In the genomic region with DNA sequence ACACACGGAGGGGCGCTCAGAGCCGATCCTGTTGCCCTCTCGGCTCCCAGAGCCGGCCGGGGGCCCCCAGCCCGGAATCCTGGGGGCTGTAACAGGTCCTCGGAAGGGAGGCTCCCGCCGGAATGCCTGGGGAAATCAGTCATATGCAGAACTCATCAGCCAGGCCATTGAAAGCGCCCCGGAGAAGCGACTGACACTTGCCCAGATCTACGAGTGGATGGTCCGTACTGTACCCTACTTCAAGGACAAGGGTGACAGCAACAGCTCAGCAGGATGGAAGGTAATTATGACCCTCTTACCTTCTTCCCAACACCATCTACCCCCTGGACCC, we compare ENCODE assay signal across 8 cellular contexts. TPM values are rescaled to one million over a fixed set of nuclear protein-coding genes. Genes with fewer than 3 reads are reported as not detected.
DNase-seq lines count a peak whose midpoint lies in the region; ATAC-seq and TF ChIP-seq lines count a peak whose summit lies in the region.

No MANE protein-coding gene starts in this region.

- no peaks in the 10 kb centered on the region for H3K4me1 ChIP-seq in lung (ENCODE audit: control insufficient read depth in 2 of 2, insufficient read depth in 2 of 2, low read length in 2 of 2)
- H3K4me1 ChIP-seq in transverse colon, result peaks cover 7 to 23% (median 10%) of the 10 kb centered on the region in 4 donors

- no peaks in the 10 kb centered on the region for H3K9me3 Mint-ChIP-seq in activated T-cell treated with anti-CD3 and anti-CD28 coated beads, Interleukin-2, amount 50 U/mL, for 24 hours
- H3K9me3 Mint-ChIP-seq in brain, result peaks cover 0 to 5% (median 0%) of the 10 kb centered on the region in 5 experiments

- peaks cover 30% of the 10 kb centered on the region for H3K27me3 Mint-ChIP-seq in activated T-cell treated with anti-CD3 and anti-CD28 coated beads, Interleukin-2, amount 50 U/mL, for 24 hours
- peaks cover 21% of the 10 kb centered on the region for H3K27me3 Mint-ChIP-seq in brain

- H3K36me3 ChIP-seq in lung (ENCODE audit: control insufficient read depth in 2 of 2, insufficient read depth in 2 of 2, low read length in 2 of 2), result no peaks in the 10 kb centered on the region
- H3K36me3 ChIP-seq in transverse colon, result no peaks in the 10 kb centered on the region

- H3K27ac ChIP-seq in lung (ENCODE audit: low read depth in 1 of 2, low read length in 1 of 2) (peak overlapping the region in 1 of 2 donors; percentile 81), transverse colon (peak overlapping the region; percentile 66 to 83 (median 79))

- H3K9me3 ChIP-seq in lung (ENCODE audit: control insufficient read depth in 2 of 2, insufficient read depth in 1 of 2, low read length in 1 of 2), result peaks cover 0 to 2% of the 10 kb centered on the region in 2 donors
- no peaks in the 10 kb centered on the region for H3K9me3 ChIP-seq in transverse colon

- H3K27ac Mint-ChIP-seq in activated T-cell treated with anti-CD3 and anti-CD28 coated beads, Interleukin-2, amount 50 U/mL, for 24 hours, result no peak overlapping the region
- no peak overlapping the region for H3K27ac Mint-ChIP-seq in brain

- no peak for ATAC-seq in lung (ENCODE audit: insufficient read depth, low FRiP score)

- no peak for TF ChIP-seq EP300 in transverse colon (IDR thresholded peaks at IDR 0.05; ENCODE audit: low read depth)

- in situ Hi-C loops in transverse colon (cut with MboI; ENCODE audit: low pct_ligation_motif_present in 1 of 4, low pct_unique_long_range_greater_than_20kb in 1 of 4, low sequenced_read_pairs in 3 of 4), result loop anchor here in 1 of 4 donors (25.0 kb wide), 1 partner anchor 91 kb away; no protein-coding TSS in a partner anchor

- intact Hi-C loops in transverse colon (cut with DNase I; ENCODE audit: low total_unique reads), result no loop called here

- H3K4me1 Mint-ChIP-seq in activated T-cell treated with anti-CD3 and anti-CD28 coated beads, Interleukin-2, amount 50 U/mL, for 24 hours (ENCODE audit: low read depth), result peaks cover 52% of the 10 kb centered on the region
- H3K4me1 Mint-ChIP-seq in brain, result peaks cover 28% of the 10 kb centered on the region

- H3K36me3 Mint-ChIP-seq in activated T-cell treated with anti-CD3 and anti-CD28 coated beads, Interleukin-2, amount 50 U/mL, for 24 hours (ENCODE audit: low read depth), result peaks cover 5% of the 10 kb centered on the region
- H3K36me3 Mint-ChIP-seq in brain, result no peaks in the 10 kb centered on the region

- peak overlapping the region; percentile 82 for H3K4me3 Mint-ChIP-seq in activated T-cell treated with anti-CD3 and anti-CD28 coated beads, Interleukin-2, amount 50 U/mL, for 24 hours
- peak overlapping the region; percentile 92 to 100 (median 96) for H3K4me3 Mint-ChIP-seq in brain

- H3K27me3 ChIP-seq in lung (ENCODE audit: control insufficient read depth, insufficient read depth) (no peaks in the 10 kb centered on the region), transverse colon (no peaks in the 10 kb centered on the region)

- TF ChIP-seq CTCF in brain (conservative IDR thresholded peaks at IDR 0.05) (no peak), lung (IDR thresholded peaks at IDR 0.05; ENCODE audit: control extremely low read depth, extremely low read depth) (no peak), transverse colon (IDR thresholded peaks at IDR 0.05) (no peak)

- WGBS in lung, 2 donors, result 0 to 22% methylated on average over 10 to 15 of the region's 15 CpGs
- WGBS in transverse colon (ENCODE audit: low coverage in 1 of 2), 2 donors, result 44% methylated on average over 15 of the region's 15 CpGs; no CpG with 5 or more reads in 1 of the 2 donors

- no peak for DNase-seq in activated T-cell treated with anti-CD3 and anti-CD28 coated beads, Interleukin-2, amount 50 U/mL, for 24 hours
- DNase-seq in activated T-cell treated with anti-CD3 and anti-CD28 coated beads for 4 hours, result no peak
- DNase-seq in lung (ENCODE audit: low spot score), result no peak
- no peak for DNase-seq in transverse colon
- DNase-seq in NCI-H1930 (lab: John Stamatoyannopoulos, UW), result no peak
- DNase-seq in NCI-H82 treated with DMSO at 0.1 percent for 48 hours (lab: John Stamatoyannopoulos, UW; ENCODE audit: unreplicated experiment), result no peak
- DNase-seq in NCI-H2107 (lab: John Stamatoyannopoulos, UW), result no peak

- no peak for TF ChIP-seq POLR2A in transverse colon (IDR thresholded peaks at IDR 0.05)

- peak overlapping the region; percentile 58 for H3K4me3 ChIP-seq in lung
- peak overlapping the region; percentile 49 to 67 (median 56) for H3K4me3 ChIP-seq in transverse colon

RNA-seq across cellular contexts. Expression of gene FOXO4, which starts 1.0 kb away (rescaled TPM):
- polyA plus RNA-seq in brain (ENCODE audit: insufficient read depth, low read depth, low replicate concordance), result 41.8 TPM
- 10 to 100 TPM; 13.9 to 16.3 TPM for total RNA-seq in lung
- polyA plus RNA-seq in lung, result 10 to 100 TPM in 1 of 2 donors, 1 to 10 TPM in 1; 9.4 to 10.8 TPM
- total RNA-seq in transverse colon, result 100 to 1,000 TPM in 1 of 4 donors, 10 to 100 TPM in 3; 23.3 to 152 (median 35.4) TPM

RNA-seq across cellular contexts. Expression of gene CXorf65, which starts 9.9 kb away (rescaled TPM):
- polyA plus RNA-seq in brain (ENCODE audit: insufficient read depth, low read depth, low replicate concordance) (not detected), lung (1 to 10 TPM in 1 of 2 donors, under 1 TPM in 1; 0.95 to 2.6 TPM)
- total RNA-seq in lung (not detected), transverse colon (not detected)

RNA-seq across cellular contexts. Expression of gene IL2RG, which starts 14.7 kb away (rescaled TPM):
- polyA plus RNA-seq in brain (ENCODE audit: insufficient read depth, low read depth, low replicate concordance) (1.6 TPM), lung (100 to 1,000 TPM in 1 of 2 donors, 10 to 100 TPM in 1; 13.5 to 136 TPM)
- total RNA-seq in lung (10 to 100 TPM; 14.0 to 25.8 TPM), transverse colon (100 to 1,000 TPM in 1 of 4 donors, 10 to 100 TPM in 2, 1 to 10 TPM in 1; 3.8 to 231 (median 44.0) TPM)

RNA-seq across cellular contexts. Expression of gene MED12, which starts 21.7 kb away (rescaled TPM):
- polyA plus RNA-seq in brain (ENCODE audit: insufficient read depth, low read depth, low replicate concordance) (38.0 TPM), lung (10 to 100 TPM; 10.3 to 13.8 TPM)
- total RNA-seq in lung (10 to 100 TPM; 36.1 to 41.1 TPM), transverse colon (10 to 100 TPM; 26.5 to 41.4 (median 40.0) TPM)

RNA-seq across cellular contexts. Expression of gene SNX12, which starts 28.5 kb away (rescaled TPM):
- 74.8 TPM for polyA plus RNA-seq in brain (ENCODE audit: insufficient read depth, low read depth, low replicate concordance)
- 10 to 100 TPM; 42.0 to 67.7 TPM for total RNA-seq in lung
- 10 to 100 TPM; 22.7 to 35.1 TPM for polyA plus RNA-seq in lung
- total RNA-seq in transverse colon, result 10 to 100 TPM; 16.8 to 69.5 (median 35.0) TPM
